Comparison of ENCODE assay signal across 8 cellular contexts in the genomic region with DNA sequence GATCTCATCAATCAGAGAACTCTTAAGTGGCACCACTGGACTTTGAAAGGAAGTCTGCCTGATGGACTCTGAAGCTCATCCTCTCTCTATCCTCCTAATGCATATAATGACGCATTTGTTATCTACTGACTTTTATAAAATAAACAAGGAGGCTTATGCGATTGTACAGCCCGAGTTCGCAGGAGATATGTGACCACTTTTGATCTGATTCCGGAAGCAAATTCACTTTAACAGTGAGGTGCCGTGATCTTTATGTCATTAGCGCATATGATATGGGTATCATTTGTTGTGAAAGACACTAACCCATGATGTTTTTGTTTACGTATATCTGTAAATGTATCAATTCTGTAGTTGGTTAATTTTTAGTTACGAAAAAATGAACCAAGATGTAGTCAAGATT. TPM values are rescaled to one million over a fixed set of nuclear protein-coding genes. Genes with fewer than 3 reads are reported as not detected.
DNase-seq lines count a peak whose midpoint lies in the region; ATAC-seq and TF ChIP-seq lines count a peak whose summit lies in the region.

No MANE protein-coding gene starts in this region.

- peaks cover under 1% of the 10 kb centered on the region; the same call in 1 of the 2 replicates for H3F3A ChIP-seq in MM.1S (ENCODE audit: insufficient read depth, low read length)

- peaks cover 13% of the 10 kb centered on the region; the same call in 1 of the 2 replicates for H4K20me1 ChIP-seq in MM.1S (ENCODE audit: insufficient read depth, low read length)

- H3K9me2 ChIP-seq in MM.1S (replicated peaks; ENCODE audit: insufficient read depth, low read length) = no peaks in the 10 kb centered on the region

- H3K4me3 Mint-ChIP-seq in natural killer cell = peak overlapping the region; percentile 98

- intact Hi-C loops in natural killer cell (cut with micrococcal nuclease) = loop anchor here (1.0 to 10.0 kb wide), 4 partner anchors 54 to 700 kb away; a partner anchor contains a TSS

- peaks cover 39 to 41% of the 10 kb centered on the region in 2 donors for H3K4me1 Mint-ChIP-seq in natural killer cell

- DNase-seq in MM.1S = peak; percentile 39
- DNase-seq in natural killer cell = no peak
- no peak for DNase-seq in superior temporal gyrus (ENCODE audit: extremely low spot score)
- DNase-seq in NCI-H1048 (lab: John Stamatoyannopoulos, UW) = no peak
- DNase-seq in NCI-H2196 (lab: John Stamatoyannopoulos, UW; ENCODE audit: unreplicated experiment) = no peak

- H2AFZ ChIP-seq in MM.1S (ENCODE audit: low read length) = peak overlapping the region; percentile 98

- H3K27me3 Mint-ChIP-seq in natural killer cell (ENCODE audit: low read depth in 2 of 2) = no peaks in the 10 kb centered on the region

- H3K4me1 ChIP-seq in MM.1S (ENCODE audit: low read length) = peaks cover 8% of the 10 kb centered on the region

- peak overlapping the region; percentile 83 for H3K4me2 ChIP-seq in MM.1S (ENCODE audit: low read depth, low read length)

- H3K27ac Mint-ChIP-seq in natural killer cell = peak overlapping the region; percentile 87 to 96

- peak overlapping the region; percentile 99 for H3K4me3 ChIP-seq in MM.1S (ENCODE audit: low read length)

- H3K27ac ChIP-seq in MM.1S (ENCODE audit: low read length) (no peak overlapping the region), cingulate gyrus (ENCODE audit: low read depth, low read length) (peak overlapping the region; percentile 86)

- H3K36me3 ChIP-seq in MM.1S (replicated peaks; ENCODE audit: insufficient read depth, low read length) = no peaks in the 10 kb centered on the region

- H3K9me3 ChIP-seq in MM.1S (replicated peaks; ENCODE audit: insufficient read depth, low read length) = no peaks in the 10 kb centered on the region

- TF ChIP-seq CTCF in MM.1S (IDR thresholded peaks at IDR 0.05; ENCODE audit: low read length) (no peak), natural killer cell (IDR thresholded peaks at IDR 0.05) (no peak)

- H3K27me3 ChIP-seq in MM.1S (replicated peaks; ENCODE audit: insufficient read depth, low read length) = no peaks in the 10 kb centered on the region; the same call in 1 of the 2 replicates

- H3K9me3 Mint-ChIP-seq in natural killer cell = no peaks in the 10 kb centered on the region

- H3K9ac ChIP-seq in MM.1S (ENCODE audit: low read length) = peak overlapping the region; percentile 78; the same call in 1 of the 2 replicates

- peaks cover 46% of the 10 kb centered on the region for H3K79me2 ChIP-seq in MM.1S (ENCODE audit: low read length)

- no peaks in the 10 kb centered on the region for H3K36me3 Mint-ChIP-seq in natural killer cell

- ATAC-seq in GM18867 (IDR thresholded peaks at IDR 0.05; ENCODE audit: unreplicated experiment) (peak; percentile 9), natural killer cell (peak in 1 of 3 donors; percentile 6), GM18519 (IDR thresholded peaks at IDR 0.05; ENCODE audit: low FRiP score, unreplicated experiment) (no peak)

RNA-seq across cellular contexts. Expression of a gene that starts 0.4 kb away (rescaled TPM):
- total RNA-seq in natural killer cell = 10 to 100 TPM; 39.4 to 53.1 (median 46.0) TPM

RNA-seq across cellular contexts. Expression of a gene that starts 53.6 kb away (rescaled TPM):
- total RNA-seq in natural killer cell = 100 to 1,000 TPM; 206 to 226 (median 223) TPM
